ENCODE assay signal across 9 cellular contexts in the genomic region with DNA sequence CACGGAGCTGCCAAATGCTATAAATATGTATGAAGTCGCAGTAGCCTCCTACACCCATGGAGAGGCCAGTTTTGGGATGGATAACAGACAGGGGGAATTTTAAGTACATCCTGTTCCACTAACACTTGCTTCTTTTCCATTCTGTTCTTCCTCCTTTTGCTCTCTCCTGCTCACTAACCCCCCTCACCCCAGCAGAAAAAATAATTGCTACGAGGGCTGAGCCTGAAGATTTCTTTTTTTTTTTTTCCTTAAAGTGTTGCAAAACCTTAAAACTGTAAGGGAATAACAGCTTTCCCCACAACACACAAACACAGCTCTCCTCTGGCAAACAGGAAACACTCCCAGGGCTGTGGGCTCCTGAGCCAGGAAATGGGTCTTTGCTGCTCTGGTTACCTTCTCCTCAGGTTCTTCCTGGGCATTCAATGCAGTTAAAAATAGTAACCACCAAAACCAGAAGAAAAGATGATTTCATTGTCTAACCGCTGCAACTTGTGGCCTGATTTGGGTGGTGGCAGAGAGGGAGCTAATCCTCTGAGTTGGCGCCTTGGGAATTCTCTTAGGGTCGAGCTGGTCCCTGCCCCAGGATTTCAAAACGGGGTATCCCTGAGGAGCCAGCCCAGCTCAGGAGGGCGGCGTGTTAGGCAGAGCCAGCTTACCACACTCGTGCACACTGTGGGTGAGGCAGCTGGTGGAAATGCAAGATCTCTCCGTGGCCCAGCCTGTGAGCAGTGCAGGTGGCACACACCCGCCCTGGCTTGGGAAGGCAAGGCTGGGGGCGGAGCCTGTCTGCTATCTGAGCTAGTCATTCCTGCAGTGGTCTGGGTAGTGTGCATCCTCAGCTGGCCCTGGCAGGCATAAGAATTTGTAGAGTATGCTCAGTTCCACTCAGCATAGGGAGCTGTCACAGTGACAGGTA. TPM values are rescaled to one million over a fixed set of nuclear protein-coding genes. Genes with fewer than 3 reads are reported as not detected.
A peak's percentile ranks its signal among the peaks of the same experiment; 100 is the strongest.
DNase-seq lines count a peak whose midpoint lies in the region; ATAC-seq and TF ChIP-seq lines count a peak whose summit lies in the region.
"Had no signal": no experiment of that assay in that cellular context is flagged by ENCODE, and none has a peak within 500 bp of the region (broad histone marks: within the 10 kb centered on the region; RNA-seq: fewer than 3 reads in every experiment).

No MANE protein-coding gene starts in this region.

- intact Hi-C loops in activated B cell treated with CpG ODN at 0.5 μM for 24 hours (cut with micrococcal nuclease) (no loop called here), colonic mucosa (cut with DNase I) (no loop called here)

- ATAC-seq in GM19452 (IDR thresholded peaks at IDR 0.05; ENCODE audit: unreplicated experiment): peak; percentile 66
- ATAC-seq in activated B cell treated with CpG ODN at 0.5 μM for 24 hours (ENCODE audit: low read depth): peak; percentile 97
- ATAC-seq in GM19035 (IDR thresholded peaks at IDR 0.05; ENCODE audit: unreplicated experiment): no peak
- ATAC-seq in GM19395 (IDR thresholded peaks at IDR 0.05; ENCODE audit: unreplicated experiment): no peak

- H3K4me1 ChIP-seq in colonic mucosa: peaks cover 3% of the 10 kb centered on the region

- H3K4me1 Mint-ChIP-seq in activated B cell treated with CpG ODN at 0.5 μM for 24 hours (peaks cover 11% of the 10 kb centered on the region), mesothelial cell of epicardium (peaks cover 53% of the 10 kb centered on the region)

- H3K36me3 Mint-ChIP-seq in activated B cell treated with CpG ODN at 0.5 μM for 24 hours (ENCODE audit: low read depth) (no peaks in the 10 kb centered on the region), mesothelial cell of epicardium (no peaks in the 10 kb centered on the region)

- no peak overlapping the region for H3K9ac ChIP-seq in colonic mucosa (ENCODE audit: low read depth in 2 of 2, low read length in 2 of 2)

- no peak for TF ChIP-seq CTCF in activated B cell treated with CpG ODN at 0.5 μM for 24 hours (IDR thresholded peaks at IDR 0.05)
- no peak for TF ChIP-seq CTCF in colonic mucosa (IDR thresholded peaks at IDR 0.05)
- TF ChIP-seq CTCF in mesothelial cell of epicardium (IDR thresholded peaks at IDR 0.05; ENCODE audit: unreplicated experiment): no peak

- no peak overlapping the region for H3K4me3 ChIP-seq in colonic mucosa

- H3K4me3 Mint-ChIP-seq in activated B cell treated with CpG ODN at 0.5 μM for 24 hours (no peak overlapping the region), mesothelial cell of epicardium (peak overlapping the region; percentile 13)

- H3K9me3 Mint-ChIP-seq in activated B cell treated with CpG ODN at 0.5 μM for 24 hours (no peaks in the 10 kb centered on the region), mesothelial cell of epicardium (no peaks in the 10 kb centered on the region)

- H3K27ac ChIP-seq in colonic mucosa: no peak overlapping the region
- H3K27ac ChIP-seq: VCaP had no signal

- CTCF ChIA-PET in activated B cell treated with CpG ODN at 0.5 μM for 24 hours (lab: Charles Lee): no interaction called here

- H3K9me3 ChIP-seq in colonic mucosa: no peaks in the 10 kb centered on the region

- H3K27me3 Mint-ChIP-seq in activated B cell treated with CpG ODN at 0.5 μM for 24 hours (peaks cover 29% of the 10 kb centered on the region), mesothelial cell of epicardium (ENCODE audit: low read depth) (no peaks in the 10 kb centered on the region)

- POLR2A ChIA-PET in activated B cell treated with CpG ODN at 0.5 μM for 24 hours (lab: Charles Lee): interaction anchor here (1.8 kb wide), 1 partner anchor 79 kb away, joined by 4 read pairs; no protein-coding TSS in a partner anchor

- H3K27me3 ChIP-seq in colonic mucosa: no peaks in the 10 kb centered on the region

- no peaks in the 10 kb centered on the region for H3K36me3 ChIP-seq in colonic mucosa

- DNase-seq in KBM-7 (peak; percentile 98), activated B cell treated with CpG ODN at 0.5 μM for 24 hours (peak; percentile 26), colonic mucosa (peak; percentile 55), mesothelial cell of epicardium (ENCODE audit: low spot score in 2 of 2, unreplicated experiment in 2 of 2) (no peak)
- DNase-seq in stimulated activated CD8-positive, alpha-beta memory T cell treated with anti-CD3 and anti-CD28 coated beads, Interleukin-4, amount 100 ng/mL, for 48 hours: peak; percentile 77

- H3K27ac Mint-ChIP-seq in activated B cell treated with CpG ODN at 0.5 μM for 24 hours: no peak overlapping the region
- peak overlapping the region; percentile 90 for H3K27ac Mint-ChIP-seq in mesothelial cell of epicardium

- in situ Hi-C loops in KBM-7 (cut with MboI; ENCODE audit: low pct_unique_long_range_greater_than_20kb, low sequenced_read_pairs): no loop called here

RNA-seq across cellular contexts. Expression of gene EMP1, which starts 17.1 kb away (rescaled TPM):
- total RNA-seq in activated B cell treated with CpG ODN at 0.5 μM for 24 hours (0.39 TPM in 1 of 2 replicates, not detected in the other), colonic mucosa (100 to 1,000 TPM; 265 to 667 TPM), mesothelial cell of epicardium (16.3 to 19.0 TPM (median 16.5 TPM) in 3 replicates)

Comparison
In these comparisons a context has a peak if more than half of its experiments do, and no peak if none do; other contexts are left out.
1. ATAC-seq: peak in GM19452 (single experiment) and activated B cell treated with CpG ODN at 0.5 μM for 24 hours (single experiment); none in GM19035 (single experiment) and GM19395 (single experiment).
2. DNase-seq: peak in KBM-7 (single experiment), activated B cell treated with CpG ODN at 0.5 μM for 24 hours (single experiment), colonic mucosa (single experiment) and stimulated activated CD8-positive, alpha-beta memory T cell treated with anti-CD3 and anti-CD28 coated beads, Interleukin-4, amount 100 ng/mL, for 48 hours (single experiment); none in mesothelial cell of epicardium (0 of 2).
3. RNA of gene EMP1, which starts 17.1 kb away (total RNA-seq): 265 to 667 TPM in colonic mucosa and 16.3 to 19.0 TPM in mesothelial cell of epicardium; 0.39 TPM in activated B cell treated with CpG ODN at 0.5 μM for 24 hours; every median in the first group is over 10 times any median in the second.